ENCODE assay signal across 11 cellular contexts in genomic region chr1:231934797-231935196, GRCh38.
DNase-seq lines count a peak whose midpoint lies in the region; ATAC-seq and TF ChIP-seq lines count a peak whose summit lies in the region.
"Had no signal": no experiment of that assay in that cellular context is flagged by ENCODE, and none has a peak within 500 bp of the region (broad histone marks: within the 10 kb centered on the region; RNA-seq: fewer than 3 reads in every experiment).

No MANE protein-coding gene starts in this region.

- no peak overlapping the region for H3K4me3 Mint-ChIP-seq in activated CD4-positive, alpha-beta T cell treated with anti-CD3 and anti-CD28 coated beads for 36 hours
- H3K4me3 Mint-ChIP-seq: stimulated activated naive CD8-positive, alpha-beta T cell treated with anti-CD3 and anti-CD28 coated beads, Interleukin-15, Interleukin-2, amounts not matched to agents 100 ng/mL and 50 ng/mL, for 24 hours had no signal

- CTCF ChIA-PET in A673 (lab: Charles Lee) = interaction anchor here (0.6 kb wide), 1 partner anchor 11 kb away, joined by 7 read pairs; no protein-coding TSS in a partner anchor
- CTCF ChIA-PET in activated CD4-positive, alpha-beta T cell treated with anti-CD3 and anti-CD28 coated beads for 36 hours (lab: Charles Lee) = interaction anchor here (0.9 kb wide), 1 partner anchor 68 kb away, joined by 3 read pairs; no protein-coding TSS in a partner anchor

- no peaks in the 10 kb centered on the region for H3K36me3 ChIP-seq in A673 (ENCODE audit: insufficient read depth, low read length, poor library complexity, severe bottlenecking)
- no peaks in the 10 kb centered on the region for H3K36me3 ChIP-seq in heart left ventricle
- H3K36me3 ChIP-seq: left lung had no signal

- H3K27me3 Mint-ChIP-seq in activated CD4-positive, alpha-beta T cell treated with anti-CD3 and anti-CD28 coated beads for 36 hours = no peaks in the 10 kb centered on the region
- H3K27me3 Mint-ChIP-seq: stimulated activated naive CD8-positive, alpha-beta T cell treated with anti-CD3 and anti-CD28 coated beads, Interleukin-15, Interleukin-2, amounts not matched to agents 100 ng/mL and 50 ng/mL, for 24 hours had no signal

- H3K4me1 ChIP-seq in A673 (ENCODE audit: insufficient read depth, low read length, poor library complexity, severe bottlenecking) = peaks cover 54% of the 10 kb centered on the region
- peaks cover 8 to 63% (median 54%) of the 10 kb centered on the region in 12 donors for H3K4me1 ChIP-seq in heart left ventricle

- no TSS peak for BruUV-seq in A673 (replicated peaks; lab: Mats Ljungman, UMichigan)

- no peak for ATAC-seq in SK-N-SH treated with all-trans-retinoic acid at 6 μM for 48 hours
- peak; percentile 58 to 79 (median 72) for ATAC-seq in heart left ventricle
- no peak for ATAC-seq in activated CD4-positive, alpha-beta T cell treated with anti-CD3 and anti-CD28 coated beads for 36 hours
- ATAC-seq: left lung had no signal

- no peak for TF ChIP-seq CTCF in A673 (conservative IDR thresholded peaks at IDR 0.05; ENCODE audit: low read depth, low read length)
- TF ChIP-seq CTCF in heart left ventricle (IDR thresholded peaks at IDR 0.05) = no peak

- WGBS in heart left ventricle, 4 donors = 8 to 12% (median 11%) methylated on average over 4 to 5 of the region's 5 CpGs

- H3K9me3 ChIP-seq in A673 (ENCODE audit: low read depth, low read length, poor library complexity, severe bottlenecking) (peaks cover 10% of the 10 kb centered on the region), heart left ventricle (peaks cover 0 to 13% (median 3%) of the 10 kb centered on the region in 12 donors)

- H3K27ac ChIP-seq in A673 (ENCODE audit: low read depth, low read length, poor library complexity, severe bottlenecking) (no peak overlapping the region), heart left ventricle (peak overlapping the region in 6 of 12 donors; percentile 0 to 66 (median 1))
- H3K27ac ChIP-seq: left lung had no signal

- H3K9me3 Mint-ChIP-seq in activated CD4-positive, alpha-beta T cell treated with anti-CD3 and anti-CD28 coated beads for 36 hours (ENCODE audit: low read depth) = peaks cover 2% of the 10 kb centered on the region
- H3K9me3 Mint-ChIP-seq: stimulated activated naive CD8-positive, alpha-beta T cell treated with anti-CD3 and anti-CD28 coated beads, Interleukin-15, Interleukin-2, amounts not matched to agents 100 ng/mL and 50 ng/mL, for 24 hours had no signal

- intact Hi-C loops in A673 (cut with micrococcal nuclease; ENCODE audit: unreplicated experiment) (no loop called here), heart left ventricle (cut with DNase I) (loop anchor here in 5 of 10 donors (5.0 to 10.0 kb wide), 4 partner anchors 67 to 690 kb away; no protein-coding TSS in a partner anchor)
- intact Hi-C loops in activated CD4-positive, alpha-beta T cell treated with anti-CD3 and anti-CD28 coated beads for 36 hours (cut with DNase I, micrococcal nuclease) = loop anchor here (5.0 kb wide), 2 partner anchors 67 to 177 kb away; no protein-coding TSS in a partner anchor

- TF ChIP-seq POLR2A in heart left ventricle (IDR thresholded peaks at IDR 0.05) = no peak

- DNase-seq in A673 (ENCODE audit: low spot score) (peak; percentile 89), NCI-H1092 treated with DMSO at 0.1 percent for 48 hours (lab: John Stamatoyannopoulos, UW) (peak; percentile 97), heart left ventricle (peak in 2 of 5 donors; percentile 39 to 46), T-helper 1 cell (no peak), dedifferentiated amniotic fluid mesenchymal stem cell (ENCODE audit: extremely low spot score) (no peak)
- no peak for DNase-seq in stimulated activated CD4-positive, alpha-beta T cell treated with anti-CD3 and anti-CD28 coated beads, Interleukin-4, amount 100 ng/mL, for 24 hours
- DNase-seq in activated CD4-positive, alpha-beta T cell treated with anti-CD3 and anti-CD28 coated beads for 36 hours = no peak
- DNase-seq: left lung, NCI-H187 treated with DMSO at 0.1 percent for 48 hours had no signal

- H3K4me1 Mint-ChIP-seq in activated CD4-positive, alpha-beta T cell treated with anti-CD3 and anti-CD28 coated beads for 36 hours = peaks cover 7% of the 10 kb centered on the region

- H3K36me3 Mint-ChIP-seq in activated CD4-positive, alpha-beta T cell treated with anti-CD3 and anti-CD28 coated beads for 36 hours (ENCODE audit: low read depth) = no peaks in the 10 kb centered on the region

- H3K4me3 ChIP-seq in A673 (ENCODE audit: low read depth, low read length, poor library complexity, severe bottlenecking) (no peak overlapping the region), heart left ventricle (no peak overlapping the region)
- H3K4me3 ChIP-seq: left lung had no signal

- no peak overlapping the region for H3K27ac Mint-ChIP-seq in activated CD4-positive, alpha-beta T cell treated with anti-CD3 and anti-CD28 coated beads for 36 hours
- H3K27ac Mint-ChIP-seq: stimulated activated naive CD8-positive, alpha-beta T cell treated with anti-CD3 and anti-CD28 coated beads, Interleukin-15, Interleukin-2, amounts not matched to agents 100 ng/mL and 50 ng/mL, for 24 hours had no signal

- no peaks in the 10 kb centered on the region for H3K27me3 ChIP-seq in A673 (replicated peaks; ENCODE audit: insufficient read depth, low read depth, low read length, poor library complexity)
- no peaks in the 10 kb centered on the region for H3K27me3 ChIP-seq in heart left ventricle
- H3K27me3 ChIP-seq: left lung had no signal

- POLR2A ChIA-PET in A673 (lab: Charles Lee; ENCODE audit: low non-redundant PET) = no interaction called here
- POLR2A ChIA-PET in activated CD4-positive, alpha-beta T cell treated with anti-CD3 and anti-CD28 coated beads for 36 hours (lab: Charles Lee) = no interaction called here

TF ChIP-seq in SK-N-SH treated with all-trans-retinoic acid at 6 μM for 48 hours, 23 proteins besides CTCF, POLR2A, EP300 and RAD21:
- no peak for TF ChIP-seq ZFP30 (CRISPR knock-in tag; IDR thresholded peaks at IDR 0.05)
- TF ChIP-seq ZNF565 (CRISPR knock-in tag; conservative IDR thresholded peaks at IDR 0.05; ENCODE audit: low read depth) = no peak
- TF ChIP-seq ISL1 (CRISPR knock-in tag; IDR thresholded peaks at IDR 0.05) = peak; percentile 35; the same call in 1 of the 2 replicates

Comparison
In these comparisons a context has a peak if more than half of its experiments do, and no peak if none do; other contexts are left out.
1. DNase-seq: peak in A673 (single experiment) and NCI-H1092 treated with DMSO at 0.1 percent for 48 hours (single experiment); none in T-helper 1 cell (0 of 5), stimulated activated CD4-positive, alpha-beta T cell treated with anti-CD3 and anti-CD28 coated beads, Interleukin-4, amount 100 ng/mL, for 24 hours (single experiment), activated CD4-positive, alpha-beta T cell treated with anti-CD3 and anti-CD28 coated beads for 36 hours (single experiment) and dedifferentiated amniotic fluid mesenchymal stem cell (single experiment).
2. ATAC-seq: peak in heart left ventricle (4 of 4); none in SK-N-SH treated with all-trans-retinoic acid at 6 μM for 48 hours (single experiment) and activated CD4-positive, alpha-beta T cell treated with anti-CD3 and anti-CD28 coated beads for 36 hours (single experiment).